In genomic region chr11:89047159-89047558, GRCh38 we compare ENCODE assay signal across 12 cellular contexts. TPM values are rescaled to one million over a fixed set of nuclear protein-coding genes. Genes with fewer than 3 reads are reported as not detected.
"Had no signal": no experiment of that assay in that cellular context is flagged by ENCODE, and none has a peak within 500 bp of the region (broad histone marks: within the 10 kb centered on the region; RNA-seq: fewer than 3 reads in every experiment).

No MANE protein-coding gene starts in this region.

RNA-seq across cellular contexts. Expression of gene GRM5, which starts 18.6 kb away (rescaled TPM):
- total RNA-seq: naive thymus-derived CD4-positive, alpha-beta T cell; naive thymus-derived CD8-positive, alpha-beta T cell; natural killer cell; osteoblast; psoas muscle; right atrium auricular region; right lobe of liver; skeletal muscle tissue; smooth muscle cell; spleen had no signal
- polyA plus RNA-seq: naive thymus-derived CD4-positive, alpha-beta T cell; naive thymus-derived CD8-positive, alpha-beta T cell; sigmoid colon; small intestine; smooth muscle cell had no signal
